ENCODE assay signal across 2 cellular contexts in genomic region chr15:68303560-68304436, GRCh38.
TF ChIP-seq lines count a peak whose summit lies in the region.

No MANE protein-coding gene starts in this region.

TF ChIP-seq in GM23338, 12 proteins besides CTCF, POLR2A, EP300 and RAD21 (continued from another document):
- TF ChIP-seq, protein P1, sequence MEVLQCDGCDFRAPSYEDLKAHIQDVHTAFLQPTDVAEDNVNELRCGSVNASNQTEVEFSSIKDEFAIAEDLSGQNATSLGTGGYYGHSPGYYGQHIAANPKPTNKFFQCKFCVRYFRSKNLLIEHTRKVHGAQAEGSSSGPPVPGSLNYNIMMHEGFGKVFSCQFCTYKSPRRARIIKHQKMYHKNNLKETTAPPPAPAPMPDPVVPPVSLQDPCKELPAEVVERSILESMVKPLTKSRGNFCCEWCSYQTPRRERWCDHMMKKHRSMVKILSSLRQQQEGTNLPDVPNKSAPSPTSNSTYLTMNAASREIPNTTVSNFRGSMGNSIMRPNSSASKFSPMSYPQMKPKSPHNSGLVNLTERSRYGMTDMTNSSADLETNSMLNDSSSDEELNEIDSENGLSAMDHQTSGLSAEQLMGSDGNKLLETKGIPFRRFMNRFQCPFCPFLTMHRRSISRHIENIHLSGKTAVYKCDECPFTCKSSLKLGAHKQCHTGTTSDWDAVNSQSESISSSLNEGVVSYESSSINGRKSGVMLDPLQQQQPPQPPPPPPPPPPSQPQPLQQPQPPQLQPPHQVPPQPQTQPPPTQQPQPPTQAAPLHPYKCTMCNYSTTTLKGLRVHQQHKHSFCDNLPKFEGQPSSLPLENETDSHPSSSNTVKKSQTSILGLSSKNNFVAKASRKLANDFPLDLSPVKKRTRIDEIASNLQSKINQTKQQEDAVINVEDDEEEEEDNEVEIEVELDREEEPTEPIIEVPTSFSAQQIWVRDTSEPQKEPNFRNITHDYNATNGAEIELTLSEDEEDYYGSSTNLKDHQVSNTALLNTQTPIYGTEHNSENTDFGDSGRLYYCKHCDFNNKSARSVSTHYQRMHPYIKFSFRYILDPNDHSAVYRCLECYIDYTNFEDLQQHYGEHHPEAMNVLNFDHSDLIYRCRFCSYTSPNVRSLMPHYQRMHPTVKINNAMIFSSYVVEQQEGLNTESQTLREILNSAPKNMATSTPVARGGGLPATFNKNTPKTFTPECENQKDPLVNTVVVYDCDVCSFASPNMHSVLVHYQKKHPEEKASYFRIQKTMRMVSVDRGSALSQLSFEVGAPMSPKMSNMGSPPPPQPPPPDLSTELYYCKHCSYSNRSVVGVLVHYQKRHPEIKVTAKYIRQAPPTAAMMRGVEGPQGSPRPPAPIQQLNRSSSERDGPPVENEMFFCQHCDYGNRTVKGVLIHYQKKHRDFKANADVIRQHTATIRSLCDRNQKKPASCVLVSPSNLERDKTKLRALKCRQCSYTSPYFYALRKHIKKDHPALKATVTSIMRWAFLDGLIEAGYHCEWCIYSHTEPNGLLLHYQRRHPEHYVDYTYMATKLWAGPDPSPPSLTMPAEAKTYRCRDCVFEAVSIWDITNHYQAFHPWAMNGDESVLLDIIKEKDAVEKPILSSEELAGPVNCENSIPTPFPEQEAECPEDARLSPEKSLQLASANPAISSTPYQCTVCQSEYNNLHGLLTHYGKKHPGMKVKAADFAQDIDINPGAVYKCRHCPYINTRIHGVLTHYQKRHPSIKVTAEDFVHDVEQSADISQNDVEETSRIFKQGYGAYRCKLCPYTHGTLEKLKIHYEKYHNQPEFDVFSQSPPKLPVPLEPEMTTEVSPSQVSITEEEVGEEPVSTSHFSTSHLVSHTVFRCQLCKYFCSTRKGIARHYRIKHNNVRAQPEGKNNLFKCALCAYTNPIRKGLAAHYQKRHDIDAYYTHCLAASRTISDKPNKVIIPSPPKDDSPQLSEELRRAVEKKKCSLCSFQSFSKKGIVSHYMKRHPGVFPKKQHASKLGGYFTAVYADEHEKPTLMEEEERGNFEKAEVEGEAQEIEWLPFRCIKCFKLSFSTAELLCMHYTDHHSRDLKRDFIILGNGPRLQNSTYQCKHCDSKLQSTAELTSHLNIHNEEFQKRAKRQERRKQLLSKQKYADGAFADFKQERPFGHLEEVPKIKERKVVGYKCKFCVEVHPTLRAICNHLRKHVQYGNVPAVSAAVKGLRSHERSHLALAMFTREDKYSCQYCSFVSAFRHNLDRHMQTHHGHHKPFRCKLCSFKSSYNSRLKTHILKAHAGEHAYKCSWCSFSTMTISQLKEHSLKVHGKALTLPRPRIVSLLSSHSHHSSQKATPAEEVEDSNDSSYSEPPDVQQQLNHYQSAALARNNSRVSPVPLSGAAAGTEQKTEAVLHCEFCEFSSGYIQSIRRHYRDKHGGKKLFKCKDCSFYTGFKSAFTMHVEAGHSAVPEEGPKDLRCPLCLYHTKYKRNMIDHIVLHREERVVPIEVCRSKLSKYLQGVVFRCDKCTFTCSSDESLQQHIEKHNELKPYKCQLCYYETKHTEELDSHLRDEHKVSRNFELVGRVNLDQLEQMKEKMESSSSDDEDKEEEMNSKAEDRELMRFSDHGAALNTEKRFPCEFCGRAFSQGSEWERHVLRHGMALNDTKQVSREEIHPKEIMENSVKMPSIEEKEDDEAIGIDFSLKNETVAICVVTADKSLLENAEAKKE (CRISPR knock-in tag; IDR thresholded peaks at IDR 0.05): no peak
- TF ChIP-seq EZH2 (IDR thresholded peaks at IDR 0.05; ENCODE audit: low read depth, unreplicated experiment): no peak

TF ChIP-seq in WTC11, 78 proteins besides CTCF, POLR2A, EP300 and RAD21 (continued from another document):
- TF ChIP-seq, protein P2, sequence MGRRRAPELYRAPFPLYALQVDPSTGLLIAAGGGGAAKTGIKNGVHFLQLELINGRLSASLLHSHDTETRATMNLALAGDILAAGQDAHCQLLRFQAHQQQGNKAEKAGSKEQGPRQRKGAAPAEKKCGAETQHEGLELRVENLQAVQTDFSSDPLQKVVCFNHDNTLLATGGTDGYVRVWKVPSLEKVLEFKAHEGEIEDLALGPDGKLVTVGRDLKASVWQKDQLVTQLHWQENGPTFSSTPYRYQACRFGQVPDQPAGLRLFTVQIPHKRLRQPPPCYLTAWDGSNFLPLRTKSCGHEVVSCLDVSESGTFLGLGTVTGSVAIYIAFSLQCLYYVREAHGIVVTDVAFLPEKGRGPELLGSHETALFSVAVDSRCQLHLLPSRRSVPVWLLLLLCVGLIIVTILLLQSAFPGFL (CRISPR knock-in tag; IDR thresholded peaks at IDR 0.05; ENCODE audit: borderline replicate concordance): no peak
